24 cellular contexts compared by ENCODE assay signal in the genomic region with DNA sequence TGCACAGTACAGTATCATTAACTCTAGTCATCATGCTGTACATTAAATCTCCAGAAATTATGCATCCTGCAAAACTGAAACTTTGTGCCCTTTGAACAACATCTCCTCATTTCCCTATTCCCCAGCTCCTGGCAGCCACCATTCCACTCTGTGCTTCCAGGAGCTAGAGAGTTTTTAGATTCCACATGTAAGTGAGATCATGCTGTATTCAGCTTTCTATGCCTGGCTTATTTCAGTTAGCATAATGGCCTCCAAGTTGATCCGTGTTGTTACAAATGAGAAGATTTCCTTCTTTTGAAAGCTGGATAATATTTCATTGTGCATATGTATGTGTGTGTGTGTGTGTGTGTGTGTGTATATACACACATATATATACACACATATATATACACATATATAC.
"Had no signal": no experiment of that assay in that cellular context is flagged by ENCODE, and none has a peak within 500 bp of the region (broad histone marks: within the 10 kb centered on the region; RNA-seq: fewer than 3 reads in every experiment).

No MANE protein-coding gene starts in this region.

- H3K9me3 ChIP-seq: stomach, suprapubic skin, testis, thoracic aorta, thyroid gland, tibial artery, tibial nerve, transverse colon, upper lobe of left lung, upper lobe of right lung, uterus, vagina had no signal

- DNase-seq: stimulated activated CD4-positive, alpha-beta T cell treated with anti-CD3 and anti-CD28 coated beads, Interleukin-2, amount 100 ng/mL, for 48 hours; stimulated activated CD4-positive, alpha-beta T cell treated with anti-CD3 and anti-CD28 coated beads, Interleukin-4, amount 100 ng/mL, for 1 hour; stimulated activated CD4-positive, alpha-beta T cell treated with anti-CD3 and anti-CD28 coated beads, Interleukin-4, amount 100 ng/mL, for 24 hours; stimulated activated CD4-positive, alpha-beta T cell treated with anti-CD3 and anti-CD28 coated beads, Interleukin-4, amount 100 ng/mL, for 4 hours; stimulated activated CD8-positive, alpha-beta memory T cell treated with anti-CD3 and anti-CD28 coated beads, Interleukin-4, amount 100 ng/mL, for 48 hours; stimulated activated naive B cell treated with anti-CD40 and anti-IgM and Interleukin-4, amounts not matched to agents 10 μg/mL and 1 μg/mL and 100 μg/mL, for 72 hours; stimulated activated naive CD4-positive, alpha-beta T cell; stimulated activated naive CD4-positive, alpha-beta T cell treated with Interleukin-2 at 50 U/mL for 16 hours; stimulated activated naive CD8-positive, alpha-beta T cell treated with anti-CD3 and anti-CD28 coated beads, Interleukin-15, amount 100 ng/mL, for 72 hours; stimulated activated naive CD8-positive, alpha-beta T cell treated with anti-CD3 and anti-CD28 coated beads, Interleukin-15, Interleukin-2, amounts not matched to agents 100 U/mL and 50 U/mL, for 24 hours; stomach; substantia nigra; testis; thyroid gland; tibial artery; transverse colon; trophoblast cell; upper lobe of left lung; upper lobe of right lung; uterus had no signal

- H3K4me3 ChIP-seq: stomach, suprapubic skin, testis, thoracic aorta, thyroid gland, tibial artery, tibial nerve, transverse colon, upper lobe of left lung, upper lobe of right lung, uterus, vagina had no signal

- H3K36me3 ChIP-seq: stomach, suprapubic skin, thoracic aorta, thyroid gland, tibial artery, tibial nerve, transverse colon, upper lobe of left lung, upper lobe of right lung, uterus, vagina had no signal

- H3K4me1 ChIP-seq: testis, tibial nerve, upper lobe of right lung, uterus had no signal

- H3K27ac ChIP-seq: stomach, suprapubic skin, testis, thoracic aorta, thyroid gland, tibial artery, tibial nerve, transverse colon, upper lobe of left lung, upper lobe of right lung, uterus, vagina had no signal

- H3K27me3 ChIP-seq: stomach, suprapubic skin, testis, thyroid gland, tibial artery, tibial nerve, transverse colon, upper lobe of left lung, upper lobe of right lung, uterus, vagina had no signal
